In the genomic region with DNA sequence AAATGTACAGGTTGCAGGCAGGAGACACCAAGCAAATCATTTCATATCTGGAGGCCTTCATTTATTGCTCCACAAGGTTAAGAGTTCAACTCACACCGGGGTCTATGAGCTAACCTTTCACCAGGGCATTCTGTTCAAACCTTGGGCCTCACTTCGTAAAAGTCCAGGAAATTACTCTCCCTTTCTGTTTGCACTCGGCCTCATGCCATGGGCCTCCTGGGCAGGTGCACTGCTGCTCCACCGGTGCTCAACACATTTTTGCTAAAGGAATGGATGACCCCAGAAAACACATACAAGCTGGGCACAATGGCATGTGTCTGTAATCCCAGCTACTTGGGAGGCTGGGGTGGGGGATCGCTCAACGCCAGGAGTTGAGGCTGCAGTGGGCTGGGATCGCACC, we compare ENCODE assay signal across 16 cellular contexts. TPM values are rescaled to one million over a fixed set of nuclear protein-coding genes. Genes with fewer than 3 reads are reported as not detected.
A peak's percentile ranks its signal among the peaks of the same experiment; 100 is the strongest.
DNase-seq lines count a peak whose midpoint lies in the region; ATAC-seq, FAIRE-seq and TF ChIP-seq lines count a peak whose summit lies in the region.
"Had no signal": no experiment of that assay in that cellular context is flagged by ENCODE, and none has a peak within 500 bp of the region (broad histone marks: within the 10 kb centered on the region; RNA-seq: fewer than 3 reads in every experiment).

No MANE protein-coding gene starts in this region.

- peak overlapping the region; percentile 26; the same call in 1 of the 2 replicates for H3K4me2 ChIP-seq in BLaER1
- no peak overlapping the region for H3K4me2 ChIP-seq in Karpas-422 (ENCODE audit: low read depth, low read length, poor library complexity, severe bottlenecking)
- H3K4me2 ChIP-seq in HepG2 (ENCODE audit: low read depth, low read length), result no peak overlapping the region

- WGBS in HepG2 (ENCODE audit: low lambda C conversion rate), result 46% methylated on average over 7 of the region's 7 CpGs
- 70 to 76% (median 74%) methylated on average over 7 of the region's 7 CpGs for WGBS in stomach, 5 donors

- H4K20me1 ChIP-seq in BLaER1 (no peaks in the 10 kb centered on the region), Karpas-422 (ENCODE audit: insufficient read depth, low read depth, low read length) (no peaks in the 10 kb centered on the region), HepG2 (ENCODE audit: insufficient read depth, low read length) (no peaks in the 10 kb centered on the region)

- in situ Hi-C loops in HepG2 (cut with HindIII; ENCODE audit: extremely low pct_ligation_motif_present, low pct_unique_long_range_greater_than_20kb), result no loop called here

- ATAC-seq in HepG2, result peak; percentile 27; the same call in 2 of the 3 replicates
- no peak for ATAC-seq in HG02763 (IDR thresholded peaks at IDR 0.05; ENCODE audit: unreplicated experiment)

- H3K9me2 ChIP-seq in Karpas-422 (replicated peaks; ENCODE audit: insufficient read depth, low read length), result no peaks in the 10 kb centered on the region

- TF ChIP-seq CTCF in HepG2 (CRISPR knock-in tag; IDR thresholded peaks at IDR 0.05) (no peak), stomach (IDR thresholded peaks at IDR 0.05) (no peak)

- H3K9me3 ChIP-seq in BLaER1 (no peaks in the 10 kb centered on the region), Karpas-422 (ENCODE audit: low read length) (no peaks in the 10 kb centered on the region), HepG2 (ENCODE audit: low read length) (no peaks in the 10 kb centered on the region), stomach (no peaks in the 10 kb centered on the region)
- H3K9me3 ChIP-seq: SJSA1 had no signal

- H3K9ac ChIP-seq in BLaER1, result no peak overlapping the region
- no peak overlapping the region for H3K9ac ChIP-seq in Karpas-422 (ENCODE audit: low read length)
- H3K9ac ChIP-seq in HepG2 (ENCODE audit: insufficient read depth, low read depth, low read length), result no peak overlapping the region

- TF ChIP-seq POLR2A in HepG2 (IDR thresholded peaks at IDR 0.05; ENCODE audit: insufficient read depth in 1 of 2, low read depth in 2 of 2, low read length in 2 of 2) (no peak), stomach (IDR thresholded peaks at IDR 0.05) (no peak)

- TF ChIP-seq RAD21 in HepG2 (CRISPR knock-in tag; IDR thresholded peaks at IDR 0.05), result no peak

- BruUV-seq in HepG2 (replicated peaks; lab: Mats Ljungman, UMichigan), result no TSS peak

- TF ChIP-seq EP300 in HepG2 (IDR thresholded peaks at IDR 0.05; ENCODE audit: low read depth in 2 of 2, low read length in 2 of 2) (no peak), HepG2 (CRISPR knock-in tag; IDR thresholded peaks at IDR 0.05; ENCODE audit: borderline replicate concordance) (no peak), stomach (IDR thresholded peaks at IDR 0.05) (no peak)

- CTCF ChIA-PET in HepG2 (lab: Yijun Ruan, JAX; ENCODE audit: low intra/inter-chr PET ratio, low total read pairs), result no interaction called here

- DNase-seq in Karpas-422, result peak; percentile 31
- peak; percentile 53 for DNase-seq in HepG2 (ENCODE audit: low spot score)
- no peak for DNase-seq in stomach
- DNase-seq in NCI-H1048 (lab: John Stamatoyannopoulos, UW), result no peak
- DNase-seq in NAMALWA (ENCODE audit: low spot score), result no peak
- DNase-seq: DMS79 treated with DMSO at 0.1 percent for 48 hours, H7, KBM-7, NCI-H1436, NCI-H1930, NCI-H345, NCI-H524 treated with DMSO at 0.1 percent for 48 hours had no signal

- H3K4me1 ChIP-seq in BLaER1 (peaks cover 73% of the 10 kb centered on the region), Karpas-422 (ENCODE audit: low read length) (peaks cover 61% of the 10 kb centered on the region), HepG2 (ENCODE audit: insufficient read depth, low read length) (peaks cover 31% of the 10 kb centered on the region), stomach (peaks cover 4 to 36% (median 22%) of the 10 kb centered on the region in 4 donors)

- H3K4me3 ChIP-seq in BLaER1, result no peak overlapping the region
- no peak overlapping the region for H3K4me3 ChIP-seq in Karpas-422 (ENCODE audit: low read length)
- H3K4me3 ChIP-seq in HepG2 (replicated peaks in 1 of 3; ENCODE audit: insufficient read depth in 1 of 3, low read depth in 2 of 3, low read length in 3 of 3), result no peak overlapping the region
- H3K4me3 ChIP-seq in stomach, result no peak overlapping the region
- H3K4me3 ChIP-seq: SJSA1 had no signal

- POLR2A ChIA-PET in HepG2 (lab: Yijun Ruan, JAX), result interaction anchor here (0.9 to 1.0 kb wide), 2 partner anchors 15 to 26 kb away, joined by 3 to 4 read pairs; no protein-coding TSS in a partner anchor

- intact Hi-C loops in HepG2 (cut with micrococcal nuclease; ENCODE audit: unreplicated experiment) (no loop called here), stomach (cut with DNase I; ENCODE audit: low total_unique reads) (no loop called here)

- H3K27me3 ChIP-seq in BLaER1 (peaks cover 16% of the 10 kb centered on the region; the same call in 1 of the 2 replicates), Karpas-422 (ENCODE audit: low read length) (no peaks in the 10 kb centered on the region), HepG2 (ENCODE audit: control insufficient read depth in 1 of 2, insufficient read depth in 2 of 2, low read length in 2 of 2) (no peaks in the 10 kb centered on the region; a peak in 1 of 5 replicates), stomach (no peaks in the 10 kb centered on the region)
- H3K27me3 ChIP-seq: SJSA1 had no signal

- no peak overlapping the region for H2AFZ ChIP-seq in Karpas-422 (ENCODE audit: low read length)
- no peak overlapping the region for H2AFZ ChIP-seq in HepG2 (ENCODE audit: low read length)

- H3K36me3 ChIP-seq in BLaER1, result no peaks in the 10 kb centered on the region
- H3K36me3 ChIP-seq in Karpas-422 (ENCODE audit: insufficient read depth, low read length), result no peaks in the 10 kb centered on the region
- no peaks in the 10 kb centered on the region for H3K36me3 ChIP-seq in HepG2 (replicated peaks in 1 of 2; ENCODE audit: control insufficient read depth in 1 of 2, insufficient read depth in 2 of 2, low read length in 2 of 2)
- H3K36me3 ChIP-seq in stomach, result no peaks in the 10 kb centered on the region
- H3K36me3 ChIP-seq: SJSA1 had no signal

- FAIRE-seq in HepG2 (lab: Jason Lieb, UNC), result peak; percentile 37

- H3K79me2 ChIP-seq in Karpas-422 (ENCODE audit: low read length), result no peaks in the 10 kb centered on the region
- no peaks in the 10 kb centered on the region for H3K79me2 ChIP-seq in HepG2 (ENCODE audit: insufficient read depth, low read length)

- H3K27ac ChIP-seq in BLaER1 (no peak overlapping the region), Karpas-422 (ENCODE audit: low read length) (peak overlapping the region; percentile 89), HepG2 (ENCODE audit: extremely low read length, insufficient read depth, low read length) (no peak overlapping the region), stomach (peak overlapping the region in 3 of 5 donors; percentile 77 to 88 (median 83))
- H3K27ac ChIP-seq: SJSA1 had no signal

RNA-seq across cellular contexts. Expression of a gene that starts 16.6 kb away (rescaled TPM):
- 19.2 and 45.1 TPM in 2 replicates for total RNA-seq in Karpas-422 (2014; rRNA removed; shearing (Covaris generic); ENCODE audit: low replicate concordance)
- total RNA-seq in HepG2 (2016; rRNA removed; fragmentation: Illumina TruSeq; extraction: Trizol), result 41.6 and 48.6 TPM in 2 replicates
- total RNA-seq in HepG2 (2016; cell fraction: cytosol; rRNA removed; fragmentation: Illumina TruSeq; extraction: Trizol; ENCODE audit: low read depth), result 6.9 and 8.5 TPM in 2 replicates
- total RNA-seq in HepG2 (2016; cell fraction: insoluble cytoplasmic fraction; rRNA removed; fragmentation: Illumina TruSeq; extraction: Trizol), result 45.2 and 47.7 TPM in 2 replicates
- 19.1 and 19.5 TPM in 2 replicates for total RNA-seq in HepG2 (2016; cell fraction: membrane; rRNA removed; fragmentation: Illumina TruSeq; extraction: Trizol)
- total RNA-seq in HepG2 (2016; cell fraction: nucleus; rRNA removed; fragmentation: Illumina TruSeq; extraction: Trizol), result 21.2 and 24.0 TPM in 2 replicates
- 13.8 and 15.3 TPM in 2 replicates for polyA plus RNA-seq in HepG2 (2011; rRNA removed)
- polyA plus RNA-seq in HepG2 (2011; cell fraction: cytosol; rRNA removed), result 11.4 and 15.1 TPM in 2 replicates
- polyA plus RNA-seq in HepG2 (2011; cell fraction: nucleus; rRNA removed), result 9.3 and 9.5 TPM in 2 replicates
- polyA plus RNA-seq in HepG2 (2012), result 12.1 and 13.0 TPM in 2 replicates
- 6.2 and 6.7 TPM in 2 replicates for polyA plus RNA-seq in HepG2 (2016; cell fraction: cytosol; fragmentation: Illumina TruSeq; extraction: Trizol; ENCODE audit: low read depth)
- polyA plus RNA-seq in HepG2 (2016; cell fraction: insoluble cytoplasmic fraction; fragmentation: Illumina TruSeq; extraction: Trizol; ENCODE audit: low read depth), result 42.1 and 48.9 TPM in 2 replicates
- 12.1 and 12.4 TPM in 2 replicates for polyA plus RNA-seq in HepG2 (2016; cell fraction: membrane; fragmentation: Illumina TruSeq; extraction: Trizol; ENCODE audit: low read depth)
- 46.5 and 46.7 TPM in 2 replicates for polyA plus RNA-seq in HepG2 (2016; cell fraction: nucleus; fragmentation: Illumina TruSeq; extraction: Trizol; ENCODE audit: insufficient read depth, low read depth)
- 15.8 and 23.5 TPM in 2 replicates for polyA minus RNA-seq in HepG2 (2011; rRNA and poly(A)+ RNA removed; ENCODE audit: low replicate concordance)
- 6.8 and 7.3 TPM in 2 replicates for polyA minus RNA-seq in HepG2 (2011; cell fraction: cytosol; rRNA and poly(A)+ RNA removed)
- polyA minus RNA-seq in HepG2 (2011; cell fraction: nucleus; rRNA and poly(A)+ RNA removed), result 10.4 and 12.2 TPM in 2 replicates
- 10 to 100 TPM; 14.2 to 32.4 (median 21.4) TPM for total RNA-seq in stomach
- polyA plus RNA-seq in stomach, result 10 to 100 TPM in 2 of 3 donors, 1 to 10 TPM in 1; 9.3 to 29.0 (median 20.9) TPM

RNA-seq across cellular contexts. Expression of a gene that starts 17.6 kb away (rescaled TPM):
- 3.2 and 3.7 TPM in 2 replicates for total RNA-seq in Karpas-422 (2014; rRNA removed; shearing (Covaris generic); ENCODE audit: low replicate concordance)
- 1.0 and 1.6 TPM in 2 replicates for total RNA-seq in HepG2 (2016; rRNA removed; fragmentation: Illumina TruSeq; extraction: Trizol)
- 0.97 TPM in 1 of 2 replicates, not detected in the other for total RNA-seq in HepG2 (2016; cell fraction: cytosol; rRNA removed; fragmentation: Illumina TruSeq; extraction: Trizol; ENCODE audit: low read depth)
- total RNA-seq in HepG2 (2016; cell fraction: insoluble cytoplasmic fraction; rRNA removed; fragmentation: Illumina TruSeq; extraction: Trizol), result 1.1 and 1.5 TPM in 2 replicates
- total RNA-seq in HepG2 (2016; cell fraction: membrane; rRNA removed; fragmentation: Illumina TruSeq; extraction: Trizol), result 0.40 and 0.59 TPM in 2 replicates
- 1.0 and 1.2 TPM in 2 replicates for total RNA-seq in HepG2 (2016; cell fraction: nucleus; rRNA removed; fragmentation: Illumina TruSeq; extraction: Trizol)
- 1.8 and 3.3 TPM in 2 replicates for polyA plus RNA-seq in HepG2 (2011; rRNA removed)
- 1.6 and 1.9 TPM in 2 replicates for polyA plus RNA-seq in HepG2 (2011; cell fraction: cytosol; rRNA removed)
- polyA plus RNA-seq in HepG2 (2011; cell fraction: nucleus; rRNA removed), result 2.1 and 3.0 TPM in 2 replicates
- polyA plus RNA-seq in HepG2 (2012), result 1.1 and 1.9 TPM in 2 replicates
- 0.24 and 0.26 TPM in 2 replicates for polyA plus RNA-seq in HepG2 (2016; cell fraction: cytosol; fragmentation: Illumina TruSeq; extraction: Trizol; ENCODE audit: low read depth)
- 2.1 and 2.3 TPM in 2 replicates for polyA plus RNA-seq in HepG2 (2016; cell fraction: insoluble cytoplasmic fraction; fragmentation: Illumina TruSeq; extraction: Trizol; ENCODE audit: low read depth)
- 0.35 and 0.66 TPM in 2 replicates for polyA plus RNA-seq in HepG2 (2016; cell fraction: membrane; fragmentation: Illumina TruSeq; extraction: Trizol; ENCODE audit: low read depth)
- 0.92 and 1.8 TPM in 2 replicates for polyA plus RNA-seq in HepG2 (2016; cell fraction: nucleus; fragmentation: Illumina TruSeq; extraction: Trizol; ENCODE audit: insufficient read depth, low read depth)
- 0.44 TPM in 1 of 2 replicates, not detected in the other for polyA minus RNA-seq in HepG2 (2011; rRNA and poly(A)+ RNA removed; ENCODE audit: low replicate concordance)
- not detected in 2 replicates for polyA minus RNA-seq in HepG2 (2011; cell fraction: cytosol; rRNA and poly(A)+ RNA removed)
- 0.99 and 1.3 TPM in 2 replicates for polyA minus RNA-seq in HepG2 (2011; cell fraction: nucleus; rRNA and poly(A)+ RNA removed)
- 1 to 10 TPM in 4 of 5 donors, not detected in 1; 1.7 to 5.5 (median 4.5) TPM for total RNA-seq in stomach
- 1 to 10 TPM; 2.1 to 4.3 (median 3.3) TPM for polyA plus RNA-seq in stomach
- total RNA-seq: G401 had no signal

Comparison
In these comparisons a context has a peak if more than half of its experiments do, and no peak if none do; other contexts are left out.
1. H3K27ac ChIP-seq: peak in Karpas-422 (single experiment) and stomach (3 of 5); none in BLaER1 (single experiment) and HepG2 (single experiment).
2. DNase-seq: peak in Karpas-422 (single experiment) and HepG2 (single experiment); none in stomach (single experiment), NCI-H1048 (single experiment) and NAMALWA (single experiment).